In the genomic region with DNA sequence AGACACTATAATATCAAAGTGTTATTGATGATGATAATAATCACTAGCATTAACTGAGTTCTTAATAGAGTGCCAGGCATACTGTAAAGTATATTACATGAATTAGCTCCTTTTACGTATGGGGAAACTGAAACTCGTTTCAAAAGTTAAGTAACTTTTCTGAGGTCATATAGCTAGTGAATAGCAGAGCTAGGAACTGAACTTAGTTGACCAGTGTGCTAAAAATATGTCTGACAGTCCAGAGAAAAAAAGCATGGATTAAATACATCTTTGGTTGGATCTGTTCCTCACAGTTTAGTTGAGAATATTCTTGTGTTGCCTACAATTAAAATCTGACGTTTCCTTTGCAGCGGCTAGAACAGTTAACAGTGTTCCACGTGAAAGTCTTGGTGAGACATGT, we compare ENCODE assay signal across 19 cellular contexts. TPM values are rescaled to one million over a fixed set of nuclear protein-coding genes. Genes with fewer than 3 reads are reported as not detected.
"Had no signal": no experiment of that assay in that cellular context is flagged by ENCODE, and none has a peak within 500 bp of the region (broad histone marks: within the 10 kb centered on the region; RNA-seq: fewer than 3 reads in every experiment).

No MANE protein-coding gene starts in this region.

- DNase-seq: effector memory CD8-positive, alpha-beta T cell; hippocampal formation; naive thymus-derived CD4-positive, alpha-beta T cell; nephron progenitor cell; stimulated activated CD4-positive, alpha-beta T cell treated with anti-CD3 and anti-CD28 coated beads, Interleukin-2, amount 100 ng/mL, for 24 hours; stimulated activated CD4-positive, alpha-beta T cell treated with anti-CD3 and anti-CD28 coated beads, Interleukin-4, amount 100 ng/mL, for 4 hours; stimulated activated naive B cell treated with anti-CD40 and anti-IgM and Interleukin-4, amounts not matched to agents 10 μg/mL and 1 μg/mL and 100 μg/mL, for 72 hours; stimulated activated naive CD8-positive, alpha-beta T cell treated with anti-CD3 and anti-CD28 coated beads, Interleukin-15, amount 100 ng/mL, for 72 hours; substantia nigra had no signal

- H3K27me3 Mint-ChIP-seq: dendritic cell treated with granulocyte-macrophage colony-stimulating factor and Interleukin-4, amounts not matched to agents 40 ng/mL and 50 ng/mL, for 4 days; effector memory CD8-positive, alpha-beta T cell; naive thymus-derived CD4-positive, alpha-beta T cell; stimulated activated naive B cell treated with anti-CD40 and anti-IgM and Interleukin-4, amounts not matched to agents 10 μg/mL and 1 μg/mL and 100 μg/mL, for 72 hours; stimulated activated naive CD8-positive, alpha-beta T cell treated with anti-CD3 and anti-CD28 coated beads, Interleukin-15, amount 100 ng/mL, for 72 hours had no signal

- H3K36me3 ChIP-seq: esophagus muscularis mucosa, thoracic aorta had no signal

- H3K4me3 Mint-ChIP-seq: dendritic cell treated with granulocyte-macrophage colony-stimulating factor and Interleukin-4, amounts not matched to agents 40 ng/mL and 50 ng/mL, for 4 days; effector memory CD8-positive, alpha-beta T cell; naive thymus-derived CD4-positive, alpha-beta T cell; nephron progenitor cell; stimulated activated naive B cell treated with anti-CD40 and anti-IgM and Interleukin-4, amounts not matched to agents 10 μg/mL and 1 μg/mL and 100 μg/mL, for 72 hours; stimulated activated naive CD8-positive, alpha-beta T cell treated with anti-CD3 and anti-CD28 coated beads, Interleukin-15, amount 100 ng/mL, for 72 hours had no signal

- H3K4me3 ChIP-seq: esophagus muscularis mucosa, skin epidermis, thoracic aorta, transverse colon had no signal

- ATAC-seq: effector memory CD8-positive, alpha-beta T cell; left lobe of liver; naive thymus-derived CD4-positive, alpha-beta T cell; sciatic nerve; stimulated activated naive B cell treated with anti-CD40 and anti-IgM and Interleukin-4, amounts not matched to agents 10 μg/mL and 1 μg/mL and 100 μg/mL, for 72 hours; stimulated activated naive CD8-positive, alpha-beta T cell treated with anti-CD3 and anti-CD28 coated beads, Interleukin-15, amount 100 ng/mL, for 72 hours had no signal

- H3K27me3 ChIP-seq: esophagus muscularis mucosa, transverse colon had no signal

- H3K27ac Mint-ChIP-seq: dendritic cell treated with granulocyte-macrophage colony-stimulating factor and Interleukin-4, amounts not matched to agents 40 ng/mL and 50 ng/mL, for 4 days; effector memory CD8-positive, alpha-beta T cell; nephron progenitor cell; stimulated activated naive B cell treated with anti-CD40 and anti-IgM and Interleukin-4, amounts not matched to agents 10 μg/mL and 1 μg/mL and 100 μg/mL, for 72 hours; stimulated activated naive CD8-positive, alpha-beta T cell treated with anti-CD3 and anti-CD28 coated beads, Interleukin-15, amount 100 ng/mL, for 72 hours had no signal

- H3K4me1 Mint-ChIP-seq: nephron progenitor cell; stimulated activated naive B cell treated with anti-CD40 and anti-IgM and Interleukin-4, amounts not matched to agents 10 μg/mL and 1 μg/mL and 100 μg/mL, for 72 hours; stimulated activated naive CD8-positive, alpha-beta T cell treated with anti-CD3 and anti-CD28 coated beads, Interleukin-15, amount 100 ng/mL, for 72 hours had no signal

- H3K9me3 Mint-ChIP-seq: effector memory CD8-positive, alpha-beta T cell had no signal

- H3K4me1 ChIP-seq: transverse colon had no signal

- H3K27ac ChIP-seq: epithelial cell of prostate, skin epidermis, thoracic aorta, transverse colon had no signal

RNA-seq across cellular contexts. Expression of a gene that starts 18.4 kb away (rescaled TPM):
- total RNA-seq: mammary epithelial cell, pulmonary artery endothelial cell, thoracic aorta had no signal
